9 cellular contexts compared by ENCODE assay signal in genomic region chr10:103915794-103916193, GRCh38. TPM values are rescaled to one million over a fixed set of nuclear protein-coding genes. Genes with fewer than 3 reads are reported as not detected.
DNase-seq lines count a peak whose midpoint lies in the region; ATAC-seq and TF ChIP-seq lines count a peak whose summit lies in the region.
"Had no signal": no experiment of that assay in that cellular context is flagged by ENCODE, and none has a peak within 500 bp of the region (broad histone marks: within the 10 kb centered on the region; RNA-seq: fewer than 3 reads in every experiment).

No MANE protein-coding gene starts in this region.

- H3K4me1 ChIP-seq in adipocyte (ENCODE audit: control insufficient read depth, insufficient read depth, low read length): peaks cover 37% of the 10 kb centered on the region

- H3K27ac Mint-ChIP-seq in HFFc6 (peak overlapping the region; percentile 98; the same call in 1 of the 2 replicates), mesothelial cell of epicardium (peak overlapping the region; percentile 44)

- H3K9me3 Mint-ChIP-seq in HFFc6 (peaks cover 9% of the 10 kb centered on the region), mesothelial cell of epicardium (no peaks in the 10 kb centered on the region)

- peak overlapping the region; percentile 99 for H3K9ac ChIP-seq in adipocyte (ENCODE audit: low read length)

- ATAC-seq in HG02623 (IDR thresholded peaks at IDR 0.05; ENCODE audit: unreplicated experiment): no peak

- H3K4me1 Mint-ChIP-seq in HFFc6 (ENCODE audit: low read depth) (peaks cover 45% of the 10 kb centered on the region), mesothelial cell of epicardium (peaks cover 26% of the 10 kb centered on the region)

- H3K36me3 Mint-ChIP-seq in HFFc6 (ENCODE audit: low read depth): peaks cover 23% of the 10 kb centered on the region
- H3K36me3 Mint-ChIP-seq in mesothelial cell of epicardium: peaks cover 11% of the 10 kb centered on the region

- H3K36me3 ChIP-seq in adipocyte (ENCODE audit: control insufficient read depth, insufficient read depth, low read length, severe bottlenecking): no peaks in the 10 kb centered on the region

- peak; percentile 25 to 40 for DNase-seq in AML-193 (lab: John Stamatoyannopoulos, UW)
- DNase-seq in HFFc6: no peak
- no peak for DNase-seq in adipocyte (ENCODE audit: low read depth)
- no peak for DNase-seq in mesothelial cell of epicardium (ENCODE audit: low spot score in 2 of 2, unreplicated experiment in 2 of 2)
- no peak for DNase-seq in stimulated activated CD4-positive, alpha-beta T cell treated with anti-CD3 and anti-CD28 coated beads, Interleukin-4, amount 100 ng/mL, for 1 hour
- DNase-seq in glomerular visceral epithelial cell (ENCODE audit: extremely low spot score): no peak
- DNase-seq in AG08396 (ENCODE audit: low spot score): no peak
- DNase-seq: NCI-H1092 treated with DMSO at 0.1 percent for 48 hours had no signal

- H3K4me3 ChIP-seq in adipocyte (ENCODE audit: low read length): peak overlapping the region; percentile 95

- TF ChIP-seq CTCF in HFFc6 (IDR thresholded peaks at IDR 0.05): no peak
- TF ChIP-seq CTCF in mesothelial cell of epicardium (IDR thresholded peaks at IDR 0.05; ENCODE audit: unreplicated experiment): no peak

- no peaks in the 10 kb centered on the region; the same call in 1 of the 2 replicates for H3K27me3 Mint-ChIP-seq in HFFc6 (ENCODE audit: insufficient read depth)
- H3K27me3 Mint-ChIP-seq in mesothelial cell of epicardium (ENCODE audit: low read depth): no peaks in the 10 kb centered on the region

- H3K4me3 Mint-ChIP-seq in HFFc6 (peak overlapping the region; percentile 99), mesothelial cell of epicardium (peak overlapping the region; percentile 5)

- no peaks in the 10 kb centered on the region for H3K27me3 ChIP-seq in adipocyte (replicated peaks; ENCODE audit: control insufficient read depth, insufficient read depth, low read length)

- H3K9me3 ChIP-seq in adipocyte (ENCODE audit: control insufficient read depth, low read length): no peaks in the 10 kb centered on the region

RNA-seq across cellular contexts. Expression of gene STN1, which starts 2.2 kb away (rescaled TPM):
- total RNA-seq in HFFc6 (2021; fragmentation: NEBNext Ultra II Directional; extraction: Animal tissue kit (Norgen Biotek cat#: 25700)): 10 to 100 TPM; 12.1 to 15.6 (median 14.7) TPM
- 14.0 to 14.5 TPM (median 14.2 TPM) in 3 replicates for total RNA-seq in mesothelial cell of epicardium

RNA-seq across cellular contexts. Expression of gene SLK, which starts 51.1 kb away (rescaled TPM):
- total RNA-seq in HFFc6 (2021; fragmentation: NEBNext Ultra II Directional; extraction: Animal tissue kit (Norgen Biotek cat#: 25700)): 10 to 100 TPM; 21.6 to 29.9 (median 27.3) TPM
- total RNA-seq in mesothelial cell of epicardium: 29.3 to 30.2 TPM (median 29.7 TPM) in 3 replicates

Comparison
In these comparisons a context has a peak if more than half of its experiments do, and no peak if none do; other contexts are left out.
1. DNase-seq: peak in AML-193 (2 of 2); none in HFFc6 (single experiment), adipocyte (single experiment), mesothelial cell of epicardium (0 of 2), stimulated activated CD4-positive, alpha-beta T cell treated with anti-CD3 and anti-CD28 coated beads, Interleukin-4, amount 100 ng/mL, for 1 hour (single experiment), glomerular visceral epithelial cell (single experiment) and AG08396 (single experiment).